Comparison of ENCODE assay signal across 8 cellular contexts in the genomic region with DNA sequence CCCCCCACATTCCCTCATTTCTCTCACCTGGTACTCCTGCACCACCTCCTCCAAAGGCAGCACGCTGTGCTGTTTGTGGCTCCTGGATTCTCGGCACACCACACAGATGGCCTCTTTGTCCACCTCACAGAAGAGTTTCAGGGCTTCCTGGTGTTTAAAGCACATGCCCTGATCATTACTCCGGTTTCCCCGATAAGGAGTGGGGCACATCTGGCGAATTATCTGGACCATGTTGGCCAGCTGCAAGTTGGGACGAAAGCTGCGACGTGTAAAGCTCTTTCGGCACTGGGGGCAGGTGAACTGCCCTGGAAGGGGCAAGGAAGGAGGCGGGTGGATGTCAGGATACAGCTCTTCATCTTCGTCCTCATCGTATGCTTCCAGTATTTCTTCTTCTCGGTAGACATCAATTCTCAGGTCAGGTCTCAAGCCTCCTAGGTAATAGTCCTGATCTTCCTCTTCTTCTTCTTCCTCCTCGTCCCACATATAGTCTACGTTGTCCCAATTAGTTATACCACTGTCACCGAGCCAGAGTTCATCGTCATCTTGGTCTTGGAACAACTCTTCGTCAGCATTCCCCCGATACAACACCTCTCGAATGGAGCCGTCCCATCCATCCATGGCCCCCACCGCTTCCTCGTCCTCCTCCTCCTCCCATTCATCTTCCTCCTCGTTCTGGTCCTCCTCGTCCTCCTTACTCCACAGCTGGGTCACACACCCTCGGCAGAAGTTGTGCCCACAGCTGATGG. TPM values are rescaled to one million over a fixed set of nuclear protein-coding genes. Genes with fewer than 3 reads are reported as not detected.
DNase-seq lines count a peak whose midpoint lies in the region; ATAC-seq and TF ChIP-seq lines count a peak whose summit lies in the region.

No MANE protein-coding gene starts in this region.

- peak overlapping the region; percentile 96 for H3K9ac ChIP-seq in muscle layer of colon (ENCODE audit: low read length)

- TF ChIP-seq CTCF in AG04449 (IDR thresholded peaks at IDR 0.05; ENCODE audit: insufficient read depth, low read length, missing control alignments) (no peak), cardiac fibroblast (IDR thresholded peaks at IDR 0.05; ENCODE audit: low read depth, low read length) (no peak)

- no peaks in the 10 kb centered on the region for H3K27me3 ChIP-seq in muscle layer of colon (ENCODE audit: control insufficient read depth in 1 of 2, insufficient read depth in 2 of 2, low read length in 2 of 2)

- H3K36me3 ChIP-seq in muscle layer of colon (ENCODE audit: insufficient read depth, low read length): peaks cover 11% of the 10 kb centered on the region

- POLR2A ChIA-PET in AG04449 (lab: Yijun Ruan, JAX): interaction anchor here (1.1 to 2.7 kb wide), 9 partner anchors 9 to 71 kb away, joined by 5 to 19 read pairs (median 6); partner anchors contain the start of gene RACK1

- in situ Hi-C loops in KBM-7 (cut with MboI; ENCODE audit: low pct_unique_long_range_greater_than_20kb, low sequenced_read_pairs): no loop called here

- peak overlapping the region; percentile 99 for H3K27ac ChIP-seq in muscle layer of colon (ENCODE audit: low read depth, low read length)

- DNase-seq in AG04449 (ENCODE audit: low read depth, low spot score): no peak
- peak; percentile 28 for DNase-seq in HT-29 (ENCODE audit: low spot score)
- DNase-seq in cardiac fibroblast (ENCODE audit: low read depth in 2 of 2): no peak
- DNase-seq in KBM-7: no peak
- no peak for DNase-seq in NCI-H510A (lab: John Stamatoyannopoulos, UW)

- H3K9me3 ChIP-seq in muscle layer of colon (ENCODE audit: low read length): no peaks in the 10 kb centered on the region

- peaks cover 32% of the 10 kb centered on the region for H3K4me1 ChIP-seq in muscle layer of colon (ENCODE audit: insufficient read depth, low read length)

- CTCF ChIA-PET in AG04449 (lab: Yijun Ruan, JAX): interaction anchor here (1.0 to 3.0 kb wide), 5 partner anchors 9 to 76 kb away, joined by 3 to 18 read pairs (median 4); partner anchors contain the start of gene TRIM41

- no peak for ATAC-seq in GM18520 (IDR thresholded peaks at IDR 0.05; ENCODE audit: unreplicated experiment)
- no peak for ATAC-seq in GM18909 (IDR thresholded peaks at IDR 0.05; ENCODE audit: poor library complexity, unreplicated experiment)

- peak overlapping the region; percentile 97 for H3K4me3 ChIP-seq in AG04449 (ENCODE audit: low read depth, low read length)
- H3K4me3 ChIP-seq in cardiac fibroblast (replicated peaks in 1 of 2; ENCODE audit: low read depth in 2 of 2, low read length in 2 of 2): peak overlapping the region; percentile 86 to 91
- peak overlapping the region; percentile 98 to 99 for H3K4me3 ChIP-seq in muscle layer of colon (ENCODE audit: low read depth in 1 of 2, low read length in 2 of 2)

RNA-seq across cellular contexts. Expression of gene TRIM52, which starts 0.8 kb away (rescaled TPM):
- total RNA-seq in HT-29 (2014; rRNA removed; shearing (Covaris generic)): 4.0 and 4.8 TPM in 2 replicates

RNA-seq across cellular contexts. Expression of gene RACK1, which starts 16.4 kb away (rescaled TPM):
- 4,450 and 4,738 TPM in 2 replicates for total RNA-seq in HT-29 (2014; rRNA removed; shearing (Covaris generic))

RNA-seq across cellular contexts. Expression of gene TRIM41, which starts 37.1 kb away (rescaled TPM):
- 29.9 and 37.9 TPM in 2 replicates for total RNA-seq in HT-29 (2014; rRNA removed; shearing (Covaris generic))

RNA-seq across cellular contexts. Expression of gene TRIM7, which starts 55.2 kb away (rescaled TPM):
- 2.9 and 5.5 TPM in 2 replicates for total RNA-seq in HT-29 (2014; rRNA removed; shearing (Covaris generic))
